ENCODE assay signal across 28 cellular contexts in genomic region chr5:157132302-157132612, GRCh38. TPM values are rescaled to one million over a fixed set of nuclear protein-coding genes. Genes with fewer than 3 reads are reported as not detected.
"Had no signal": no experiment of that assay in that cellular context is flagged by ENCODE, and none has a peak within 500 bp of the region (broad histone marks: within the 10 kb centered on the region; RNA-seq: fewer than 3 reads in every experiment).

No MANE protein-coding gene starts in this region.

- H3K4me1 ChIP-seq: esophagus muscularis mucosa, gastrocnemius medialis, testis, tibial nerve, upper lobe of right lung, vagina had no signal

- H3K9me3 Mint-ChIP-seq: effector memory CD8-positive, alpha-beta T cell; neural crest cell; stimulated activated naive B cell treated with anti-CD40 and anti-IgM and Interleukin-4, amounts not matched to agents 10 μg/mL and 1 μg/mL and 100 μg/mL, for 72 hours; stimulated activated naive CD8-positive, alpha-beta T cell treated with anti-CD3 and anti-CD28 coated beads, Interleukin-15, amount 100 ng/mL, for 72 hours had no signal

- H3K9me3 ChIP-seq: esophagus muscularis mucosa, gastrocnemius medialis, heart right ventricle, spleen, testis, upper lobe of right lung, vagina had no signal

- H3K27me3 Mint-ChIP-seq: effector memory CD8-positive, alpha-beta T cell; naive thymus-derived CD4-positive, alpha-beta T cell; stimulated activated naive B cell treated with anti-CD40 and anti-IgM and Interleukin-4, amounts not matched to agents 10 μg/mL and 1 μg/mL and 100 μg/mL, for 72 hours; stimulated activated naive CD8-positive, alpha-beta T cell treated with anti-CD3 and anti-CD28 coated beads, Interleukin-15, amount 100 ng/mL, for 72 hours had no signal

- H3K4me3 ChIP-seq: esophagus muscularis mucosa, gastrocnemius medialis, heart right ventricle, testis, tibial nerve, upper lobe of right lung, vagina had no signal

- H3K27ac Mint-ChIP-seq: stimulated activated naive B cell treated with anti-CD40 and anti-IgM and Interleukin-4, amounts not matched to agents 10 μg/mL and 1 μg/mL and 100 μg/mL, for 72 hours; stimulated activated naive CD8-positive, alpha-beta T cell treated with anti-CD3 and anti-CD28 coated beads, Interleukin-15, amount 100 ng/mL, for 72 hours had no signal

- H3K27me3 ChIP-seq: esophagus muscularis mucosa, gastrocnemius medialis, heart right ventricle, spleen, testis, tibial nerve, upper lobe of right lung, vagina had no signal

- H3K4me1 Mint-ChIP-seq: neural crest cell had no signal

- H3K4me3 Mint-ChIP-seq: naive thymus-derived CD4-positive, alpha-beta T cell; neural crest cell; stimulated activated naive B cell treated with anti-CD40 and anti-IgM and Interleukin-4, amounts not matched to agents 10 μg/mL and 1 μg/mL and 100 μg/mL, for 72 hours; stimulated activated naive CD8-positive, alpha-beta T cell treated with anti-CD3 and anti-CD28 coated beads, Interleukin-15, amount 100 ng/mL, for 72 hours had no signal

- H3K36me3 ChIP-seq: vagina had no signal

- DNase-seq: gastrocnemius medialis; heart right ventricle; posterior cingulate gyrus; spleen; stimulated activated CD4-positive, alpha-beta T cell treated with anti-CD3 and anti-CD28 coated beads, Interleukin-15, amount 100 ng/mL, for 24 hours; stimulated activated CD4-positive, alpha-beta T cell treated with anti-CD3 and anti-CD28 coated beads, Interleukin-1b, Interleukin-23, amount 100 ng/mL, for 48 hours; stimulated activated CD4-positive, alpha-beta T cell treated with anti-CD3 and anti-CD28 coated beads, Interleukin-4, amount 100 ng/mL, for 4 hours; stimulated activated naive B cell treated with anti-CD40 and anti-IgM and Interleukin-4, amounts not matched to agents 10 μg/mL and 1 μg/mL and 100 μg/mL, for 72 hours; testis; upper lobe of right lung had no signal

- H3K27ac ChIP-seq: epithelial cell of prostate, esophagus muscularis mucosa, gastrocnemius medialis, heart right ventricle, testis, tibial nerve, upper lobe of right lung, vagina had no signal

RNA-seq across cellular contexts. Expression of gene HAVCR2, which starts 23.4 kb away (rescaled TPM):
- total RNA-seq: fibroblast of villous mesenchyme had no signal
- polyA plus RNA-seq: mammary epithelial cell had no signal

RNA-seq across cellular contexts. Expression of gene GARIN3, which starts 33.8 kb away (rescaled TPM):
- total RNA-seq: esophagus muscularis mucosa; fibroblast of villous mesenchyme; gastrocnemius medialis; heart right ventricle; liver; mammary epithelial cell; mesenteric fat pad; mononuclear cell; naive thymus-derived CD4-positive, alpha-beta T cell; neural crest cell; osteocyte; pulmonary artery endothelial cell; sciatic nerve; skeletal muscle tissue; spleen; subcutaneous adipose tissue; tibial nerve; upper lobe of right lung; vagina had no signal
- polyA plus RNA-seq: heart right ventricle, liver, mammary epithelial cell, spleen had no signal

RNA-seq across cellular contexts. Expression of gene ITK, which starts 48.4 kb away (rescaled TPM):
- total RNA-seq: fibroblast of villous mesenchyme, mammary epithelial cell, neural crest cell, osteocyte, pulmonary artery endothelial cell had no signal
- polyA plus RNA-seq: mammary epithelial cell had no signal
